Comparison of ENCODE assay signal across 8 cellular contexts in genomic region chr2:120312861-120313694, GRCh38. TPM values are rescaled to one million over a fixed set of nuclear protein-coding genes. Genes with fewer than 3 reads are reported as not detected.
DNase-seq lines count a peak whose midpoint lies in the region; ATAC-seq and TF ChIP-seq lines count a peak whose summit lies in the region.

No MANE protein-coding gene starts in this region.

- CTCF ChIA-PET in GM10248 (lab: Yijun Ruan, JAX): interaction anchor here (0.7 to 5.1 kb wide), 51 partner anchors 8 to 676 kb away, joined by 3 to 47 read pairs (median 5); partner anchors contain the start of genes RALB and TMEM185B

- POLR2A ChIA-PET in GM10248 (lab: Yijun Ruan, JAX): interaction anchor here (0.6 kb wide), 1 partner anchor 1450 kb away, joined by 3 read pairs; no protein-coding TSS in a partner anchor

- no peaks in the 10 kb centered on the region for H3K27me3 Mint-ChIP-seq in activated CD4-positive, alpha-beta T cell treated with anti-CD3 and anti-CD28 coated beads, Interleukin-2, amount 10 ng/mL, durations not matched to agents 24 days and 14 days

- H3K36me3 Mint-ChIP-seq in activated CD4-positive, alpha-beta T cell treated with anti-CD3 and anti-CD28 coated beads, Interleukin-2, amount 10 ng/mL, durations not matched to agents 24 days and 14 days (ENCODE audit: low read depth): no peaks in the 10 kb centered on the region

- TF ChIP-seq CTCF in GM10248 (IDR thresholded peaks at IDR 0.05; ENCODE audit: control extremely low read depth, extremely low read depth, low read depth, missing control alignments): peak; percentile 93
- TF ChIP-seq CTCF in coronary artery (IDR thresholded peaks at IDR 0.05): peak; percentile 80

- DNase-seq in GM10248 (ENCODE audit: extremely low spot score) (peak; percentile 78), NCI-H460 (ENCODE audit: extremely low read depth, low read depth) (peak; percentile 73), coronary artery (ENCODE audit: low spot score) (peak; percentile 83), left lobe of liver (ENCODE audit: low spot score) (peak; percentile 84)
- DNase-seq in activated CD4-positive, alpha-beta T cell treated with anti-CD3 and anti-CD28 coated beads, Interleukin-2, amount 10 ng/mL, durations not matched to agents 24 days and 14 days: peak; percentile 94
- DNase-seq in stimulated activated CD4-positive, alpha-beta T cell treated with anti-CD3 and anti-CD28 coated beads, Interleukin-1b, Interleukin-23, amount 100 ng/mL, for 24 hours (ENCODE audit: low read depth in 4 of 4, low spot score in 1 of 4): peak; percentile 52 to 72 (median 60)

- intact Hi-C loops in activated CD4-positive, alpha-beta T cell treated with anti-CD3 and anti-CD28 coated beads, Interleukin-2, amount 10 ng/mL, durations not matched to agents 24 days and 14 days (cut with micrococcal nuclease): loop anchor here (1.0 to 10.0 kb wide), 10 partner anchors 26 to 561 kb away; partner anchors contain the start of genes EPB41L5, RALB and TMEM185B

- peak overlapping the region; percentile 65 for H3K27ac Mint-ChIP-seq in activated CD4-positive, alpha-beta T cell treated with anti-CD3 and anti-CD28 coated beads, Interleukin-2, amount 10 ng/mL, durations not matched to agents 24 days and 14 days

- peak overlapping the region; percentile 80 for H3K4me3 Mint-ChIP-seq in activated CD4-positive, alpha-beta T cell treated with anti-CD3 and anti-CD28 coated beads, Interleukin-2, amount 10 ng/mL, durations not matched to agents 24 days and 14 days

- peak overlapping the region in 1 of 2 donors; percentile 22 for H3K27ac ChIP-seq in coronary artery

- no peaks in the 10 kb centered on the region for H3K9me3 Mint-ChIP-seq in activated CD4-positive, alpha-beta T cell treated with anti-CD3 and anti-CD28 coated beads, Interleukin-2, amount 10 ng/mL, durations not matched to agents 24 days and 14 days

- H3K4me3 ChIP-seq in coronary artery: peak overlapping the region; percentile 63

- peaks cover 41% of the 10 kb centered on the region for H3K4me1 Mint-ChIP-seq in activated CD4-positive, alpha-beta T cell treated with anti-CD3 and anti-CD28 coated beads, Interleukin-2, amount 10 ng/mL, durations not matched to agents 24 days and 14 days

- ATAC-seq in HG02981 (IDR thresholded peaks at IDR 0.05; ENCODE audit: unreplicated experiment) (peak; percentile 33), left lobe of liver (peak; percentile 96), HG03108 (IDR thresholded peaks at IDR 0.05; ENCODE audit: unreplicated experiment) (no peak)

RNA-seq across cellular contexts. Expression of gene INHBB, which starts 32.9 kb away (rescaled TPM):
- 0.07 TPM in 1 of 2 replicates, not detected in the other for total RNA-seq in NCI-H460 (2014; rRNA removed; shearing (Covaris generic))
- 0.44 TPM in 1 of 2 replicates, not detected in the other for polyA plus RNA-seq in NCI-H460 (2014; cell fraction: nucleus; rRNA removed)
- not detected in 2 replicates for total RNA-seq in activated CD4-positive, alpha-beta T cell treated with anti-CD3 and anti-CD28 coated beads, Interleukin-2, amount 10 ng/mL, durations not matched to agents 24 days and 14 days
- total RNA-seq in left lobe of liver: 6.3 TPM
